Comparison of ENCODE assay signal across 13 cellular contexts in genomic region chr3:19957354-19957753, GRCh38. TPM values are rescaled to one million over a fixed set of nuclear protein-coding genes. Genes with fewer than 3 reads are reported as not detected.
"Had no signal": no experiment of that assay in that cellular context is flagged by ENCODE, and none has a peak within 500 bp of the region (broad histone marks: within the 10 kb centered on the region; RNA-seq: fewer than 3 reads in every experiment).

No MANE protein-coding gene starts in this region.

RNA-seq across cellular contexts. Expression of gene EFHB, which starts 23.3 kb away (rescaled TPM):
- total RNA-seq: ascending aorta, SJCRH30 had no signal

RNA-seq across cellular contexts. Expression of gene PP2D1, which starts 54.7 kb away (rescaled TPM):
- total RNA-seq: activated CD4-positive, alpha-beta T cell treated with anti-CD3 and anti-CD28 coated beads, Interleukin-2, amount 10 ng/mL, durations not matched to agents 24 days and 14 days; activated CD8-positive, alpha-beta memory T cell treated with anti-CD3 and anti-CD28 coated beads for 36 hours; activated CD8-positive, alpha-beta T cell treated with anti-CD3 and anti-CD28 coated beads for 36 hours; activated naive CD8-positive, alpha-beta T cell treated with anti-CD3 and anti-CD28 coated beads, Interleukin-2, amount 10 ng/mL, durations not matched to agents 7 days and 5 days; activated T-helper 2 cell treated with anti-CD3 and anti-CD28 coated beads, Interferon-gamma antibody, Interleukin-2, Interleukin-4, amounts not matched to agents 10 μg/mL and 5 μg/mL and 100 μg/mL, durations not matched to agents 14 hours and 24 hours and 36 hours; ascending aorta; breast epithelium; cardiac septum; RPMI7951; SJCRH30; T-helper 1 cell treated with Interleukin-12 subunit alpha and Interleukin-12 subunit beta and Interleukin-4 antibody, amounts not matched to agents 30 ng/mL and 1 ng/mL, for 36 hours; T-helper 2 cell treated with Interferon-gamma antibody and Interleukin-4, amounts not matched to agents 100 ng/mL and 5 ng/mL, for 36 hours had no signal
- polyA plus RNA-seq: adipose tissue had no signal
